Comparison of ENCODE assay signal across 19 cellular contexts in the genomic region with DNA sequence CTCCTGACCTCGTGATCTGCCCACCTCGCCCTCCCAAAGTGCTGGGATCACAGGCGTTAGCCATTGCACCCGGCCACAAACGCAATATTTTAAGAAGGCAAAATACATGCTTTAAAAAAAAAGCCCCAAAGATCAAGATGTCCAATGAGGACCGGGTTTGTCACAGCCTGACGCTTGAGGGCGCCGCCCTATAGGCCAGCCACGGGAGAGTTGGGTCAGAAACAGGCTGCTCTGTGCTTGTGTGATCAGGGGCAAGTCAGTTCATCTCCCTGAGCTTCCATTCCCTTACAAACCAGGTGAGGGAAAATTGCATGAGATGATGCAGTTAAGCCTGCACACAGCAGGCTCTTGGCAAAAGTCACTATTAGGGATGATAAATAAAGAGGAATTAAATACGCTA. TPM values are rescaled to one million over a fixed set of nuclear protein-coding genes. Genes with fewer than 3 reads are reported as not detected.
DNase-seq lines count a peak whose midpoint lies in the region; ATAC-seq and TF ChIP-seq lines count a peak whose summit lies in the region.
"Had no signal": no experiment of that assay in that cellular context is flagged by ENCODE, and none has a peak within 500 bp of the region (broad histone marks: within the 10 kb centered on the region; RNA-seq: fewer than 3 reads in every experiment).

No MANE protein-coding gene starts in this region.

- DNase-seq in DND-41: no peak
- DNase-seq in PC-3: peak; percentile 27
- no peak for DNase-seq in left lobe of liver (ENCODE audit: low spot score)
- no peak for DNase-seq in iPS-NIHi11 (ENCODE audit: low spot score)
- DNase-seq in HPDE6-E6E7 (ENCODE audit: extremely low spot score): no peak
- no peak for DNase-seq in inferior parietal cortex (ENCODE audit: extremely low spot score)
- DNase-seq: foreskin fibroblast; GDM1; hippocampal formation; kidney glomerular epithelial cell; MV-4-11; NCI-H2029 treated with DMSO at 0.1 percent for 48 hours; NCI-H524; stimulated activated CD4-positive, alpha-beta T cell treated with anti-CD3 and anti-CD28 coated beads, Interleukin-4, amount 100 ng/mL, for 4 hours; T1000 had no signal

- no peaks in the 10 kb centered on the region for H3K9me3 ChIP-seq in DND-41 (ENCODE audit: insufficient read depth, low read length, severe bottlenecking)
- no peaks in the 10 kb centered on the region for H3K9me3 ChIP-seq in PC-3 (ENCODE audit: low read length)

- H3K4me2 ChIP-seq in DND-41 (ENCODE audit: insufficient read depth, low read length) (no peak overlapping the region), PC-3 (ENCODE audit: low read length) (no peak overlapping the region)
- H3K4me2 ChIP-seq: BLaER1 had no signal

- H2AFZ ChIP-seq in DND-41 (ENCODE audit: low read depth, low read length) (no peak overlapping the region), PC-3 (ENCODE audit: low read length) (no peak overlapping the region)

- no peaks in the 10 kb centered on the region for H3K79me2 ChIP-seq in DND-41 (ENCODE audit: insufficient read depth, low read length)
- peaks cover 35% of the 10 kb centered on the region for H3K79me2 ChIP-seq in PC-3 (ENCODE audit: low read length)

- H4K20me1 ChIP-seq in DND-41 (ENCODE audit: insufficient read depth, low read length) (no peaks in the 10 kb centered on the region), PC-3 (ENCODE audit: low read length) (no peaks in the 10 kb centered on the region)
- H4K20me1 ChIP-seq: BLaER1 had no signal

- no TSS peak for BruUV-seq in PC-3 (replicated peaks; lab: Mats Ljungman, UMichigan)

- H3F3A ChIP-seq in PC-3 (ENCODE audit: low read length, unreplicated experiment): no peaks in the 10 kb centered on the region

- CTCF ChIA-PET in PC-3 (lab: Charles Lee): no interaction called here

- intact Hi-C loops in PC-3 (cut with micrococcal nuclease): no loop called here

- H3K27me3 ChIP-seq in DND-41 (ENCODE audit: insufficient read depth, low read length, poor library complexity): no peaks in the 10 kb centered on the region
- H3K27me3 ChIP-seq in PC-3 (ENCODE audit: low read length): no peaks in the 10 kb centered on the region
- H3K27me3 ChIP-seq: BLaER1 had no signal

- H3K36me3 ChIP-seq in DND-41 (ENCODE audit: insufficient read depth, low read length): no peaks in the 10 kb centered on the region
- peaks cover 2% of the 10 kb centered on the region; the same call in 1 of the 2 replicates for H3K36me3 ChIP-seq in PC-3 (ENCODE audit: low read depth, low read length)
- H3K36me3 ChIP-seq: BLaER1 had no signal

- TF ChIP-seq CTCF in DND-41 (IDR thresholded peaks at IDR 0.05; ENCODE audit: borderline replicate concordance, extremely low read depth, low read length, poor library complexity, severe bottlenecking): peak; percentile 20
- TF ChIP-seq CTCF in GM12873 (IDR thresholded peaks at IDR 0.05; ENCODE audit: insufficient read depth, low read depth, low read length, missing control alignments): peak; percentile 29
- TF ChIP-seq CTCF in PC-3 (conservative IDR thresholded peaks at IDR 0.05; ENCODE audit: low read depth, low read length): peak; percentile 55

- H3K4me1 ChIP-seq in DND-41 (ENCODE audit: insufficient read depth, low read length) (no peaks in the 10 kb centered on the region), PC-3 (ENCODE audit: insufficient read depth, low read length) (peaks cover 17% of the 10 kb centered on the region)

- no peaks in the 10 kb centered on the region for H3K9me2 ChIP-seq in PC-3 (replicated peaks; ENCODE audit: low read length)

- H3K9ac ChIP-seq in DND-41 (ENCODE audit: low read depth, low read length) (no peak overlapping the region), PC-3 (ENCODE audit: low read length) (no peak overlapping the region)
- H3K9ac ChIP-seq: BLaER1 had no signal

- no peak for ATAC-seq in DND-41 (ENCODE audit: insufficient read depth, low read depth)
- no peak for ATAC-seq in PC-3
- peak; percentile 42 for ATAC-seq in left lobe of liver
- ATAC-seq: activated naive CD4-positive, alpha-beta T cell treated with anti-CD3 and anti-CD28 coated beads, Interleukin-2, amount 50 U/mL, for 72 hours; SK-N-SH treated with all-trans-retinoic acid at 6 μM for 48 hours had no signal

- POLR2A ChIA-PET in PC-3 (lab: Charles Lee; ENCODE audit: unreplicated experiment): no interaction called here

- H3K27ac ChIP-seq in DND-41 (ENCODE audit: low read length) (no peak overlapping the region), PC-3 (ENCODE audit: low read length) (no peak overlapping the region)
- H3K27ac ChIP-seq: BLaER1 had no signal

- H3K4me3 ChIP-seq in DND-41 (ENCODE audit: low read depth in 1 of 2, low read length in 2 of 2) (no peak overlapping the region), PC-3 (ENCODE audit: low read length) (no peak overlapping the region)
- H3K4me3 ChIP-seq: BLaER1 had no signal

RNA-seq across cellular contexts. Expression of gene FAM174B, which starts 23.9 kb away (rescaled TPM):
- total RNA-seq in PC-3 (2014; rRNA removed): 9.6 and 14.2 TPM in 2 replicates
- total RNA-seq in left lobe of liver: 4.3 TPM
